In genomic region chr18:62450546-62451395, GRCh38 we compare ENCODE assay signal across 8 cellular contexts.
DNase-seq lines count a peak whose midpoint lies in the region; ATAC-seq lines count a peak whose summit lies in the region.

No MANE protein-coding gene starts in this region.

- H3K4me3 ChIP-seq in adipocyte (ENCODE audit: low read length), result no peak overlapping the region

- no peak overlapping the region for H3K4me3 Mint-ChIP-seq in stimulated activated memory B cell treated with anti-CD40 and anti-IgM and Interleukin-4, amounts not matched to agents 10 μg/mL and 1 μg/mL and 100 μg/mL, for 72 hours
- H3K4me3 Mint-ChIP-seq in activated T-cell treated with anti-CD3 and anti-CD28 coated beads, Interleukin-2, amount 50 U/mL, for 4 hours, result no peak overlapping the region

- H3K9ac ChIP-seq in adipocyte (ENCODE audit: low read length), result no peak overlapping the region

- intact Hi-C loops in left ventricle myocardium superior (cut with micrococcal nuclease), result no loop called here

- ATAC-seq in left ventricle myocardium superior, result peak; percentile 96
- ATAC-seq in stimulated activated memory B cell treated with anti-CD40 and anti-IgM and Interleukin-4, amounts not matched to agents 10 μg/mL and 1 μg/mL and 100 μg/mL, for 72 hours, result peak; percentile 40
- no peak for ATAC-seq in GM18873 (IDR thresholded peaks at IDR 0.05; ENCODE audit: low FRiP score, unreplicated experiment)
- no peak for ATAC-seq in HG03342 (IDR thresholded peaks at IDR 0.05; ENCODE audit: unreplicated experiment)
- ATAC-seq in activated T-cell treated with anti-CD3 and anti-CD28 coated beads, Interleukin-2, amount 50 U/mL, for 4 hours, result no peak

- no peaks in the 10 kb centered on the region for H3K36me3 Mint-ChIP-seq in stimulated activated memory B cell treated with anti-CD40 and anti-IgM and Interleukin-4, amounts not matched to agents 10 μg/mL and 1 μg/mL and 100 μg/mL, for 72 hours
- no peaks in the 10 kb centered on the region for H3K36me3 Mint-ChIP-seq in activated T-cell treated with anti-CD3 and anti-CD28 coated beads, Interleukin-2, amount 50 U/mL, for 4 hours (ENCODE audit: insufficient read depth)

- peak; percentile 97 for DNase-seq in EL
- DNase-seq in NCI-H2029 treated with DMSO at 0.1 percent for 48 hours (lab: John Stamatoyannopoulos, UW), result peak; percentile 45
- peak; percentile 76 for DNase-seq in adipocyte (ENCODE audit: low read depth)
- DNase-seq in left ventricle myocardium superior, result peak; percentile 71
- no peak for DNase-seq in activated T-cell treated with anti-CD3 and anti-CD28 coated beads, Interleukin-2, amount 50 U/mL, for 4 hours

- H3K9me3 Mint-ChIP-seq in stimulated activated memory B cell treated with anti-CD40 and anti-IgM and Interleukin-4, amounts not matched to agents 10 μg/mL and 1 μg/mL and 100 μg/mL, for 72 hours, result peaks cover 6% of the 10 kb centered on the region
- no peaks in the 10 kb centered on the region for H3K9me3 Mint-ChIP-seq in activated T-cell treated with anti-CD3 and anti-CD28 coated beads, Interleukin-2, amount 50 U/mL, for 4 hours

- peaks cover 30% of the 10 kb centered on the region for H3K27me3 Mint-ChIP-seq in stimulated activated memory B cell treated with anti-CD40 and anti-IgM and Interleukin-4, amounts not matched to agents 10 μg/mL and 1 μg/mL and 100 μg/mL, for 72 hours
- peaks cover 14% of the 10 kb centered on the region for H3K27me3 Mint-ChIP-seq in activated T-cell treated with anti-CD3 and anti-CD28 coated beads, Interleukin-2, amount 50 U/mL, for 4 hours (ENCODE audit: low read depth)

- no peaks in the 10 kb centered on the region for H3K36me3 ChIP-seq in adipocyte (ENCODE audit: control insufficient read depth, insufficient read depth, low read length, severe bottlenecking)

- H3K9me3 ChIP-seq in adipocyte (ENCODE audit: control insufficient read depth, low read length), result no peaks in the 10 kb centered on the region

- no peaks in the 10 kb centered on the region for H3K4me1 Mint-ChIP-seq in stimulated activated memory B cell treated with anti-CD40 and anti-IgM and Interleukin-4, amounts not matched to agents 10 μg/mL and 1 μg/mL and 100 μg/mL, for 72 hours
- peaks cover 4% of the 10 kb centered on the region for H3K4me1 Mint-ChIP-seq in activated T-cell treated with anti-CD3 and anti-CD28 coated beads, Interleukin-2, amount 50 U/mL, for 4 hours (ENCODE audit: low read depth)

- no peak overlapping the region for H3K27ac Mint-ChIP-seq in stimulated activated memory B cell treated with anti-CD40 and anti-IgM and Interleukin-4, amounts not matched to agents 10 μg/mL and 1 μg/mL and 100 μg/mL, for 72 hours

- no peaks in the 10 kb centered on the region for H3K27me3 ChIP-seq in adipocyte (replicated peaks; ENCODE audit: control insufficient read depth, insufficient read depth, low read length)

- peaks cover 38% of the 10 kb centered on the region for H3K4me1 ChIP-seq in adipocyte (ENCODE audit: control insufficient read depth, insufficient read depth, low read length)

Comparison
In these comparisons a context has a peak if more than half of its experiments do, and no peak if none do; other contexts are left out.
1. ATAC-seq: peak in left ventricle myocardium superior (single experiment) and stimulated activated memory B cell treated with anti-CD40 and anti-IgM and Interleukin-4, amounts not matched to agents 10 μg/mL and 1 μg/mL and 100 μg/mL, for 72 hours (single experiment); none in GM18873 (single experiment), HG03342 (single experiment) and activated T-cell treated with anti-CD3 and anti-CD28 coated beads, Interleukin-2, amount 50 U/mL, for 4 hours (0 of 2).